8 cellular contexts compared by ENCODE assay signal in the genomic region with DNA sequence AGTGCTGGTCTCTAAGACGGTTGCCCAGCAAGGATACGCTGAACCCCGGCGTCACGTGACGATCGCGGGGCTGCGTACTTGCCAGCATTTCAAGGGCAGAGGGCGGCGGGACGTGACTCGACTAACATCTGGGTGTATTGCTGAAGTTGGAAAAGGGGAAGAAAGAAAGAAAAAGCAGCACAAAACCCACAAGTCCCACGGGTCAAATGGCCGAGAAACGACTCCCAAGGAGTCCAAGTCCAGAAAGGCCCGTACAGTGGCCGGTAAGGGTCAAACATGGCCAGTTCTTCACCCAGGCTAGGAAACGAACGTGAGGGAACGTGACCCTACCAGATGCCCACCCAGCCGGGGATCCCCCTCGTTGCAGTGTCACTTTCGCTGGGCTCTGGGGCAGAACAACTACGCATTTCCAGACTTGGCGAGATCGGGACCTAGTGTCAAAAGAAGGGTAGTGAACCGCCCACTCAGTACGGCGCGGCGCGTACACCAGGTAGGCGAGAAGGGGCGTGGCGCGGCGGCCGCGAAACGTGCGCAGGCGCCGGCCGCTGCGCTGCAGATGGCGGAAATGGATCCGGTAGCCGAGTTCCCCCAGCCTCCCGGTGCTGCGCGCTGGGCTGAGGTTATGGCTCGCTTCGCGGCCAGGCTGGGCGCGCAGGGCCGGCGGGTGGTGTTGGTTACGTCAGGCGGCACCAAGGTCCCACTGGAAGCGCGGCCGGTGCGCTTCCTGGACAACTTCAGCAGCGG. TPM values are rescaled to one million over a fixed set of nuclear protein-coding genes. Genes with fewer than 3 reads are reported as not detected.
A peak's percentile ranks its signal among the peaks of the same experiment; 100 is the strongest.
DNase-seq lines count a peak whose midpoint lies in the region; TF ChIP-seq lines count a peak whose summit lies in the region.

A gene (plus strand): TSS at position 534 of the 744 bp plus-strand sequence. CDS start 23 bp downstream, at position 557.
A gene with protein sequence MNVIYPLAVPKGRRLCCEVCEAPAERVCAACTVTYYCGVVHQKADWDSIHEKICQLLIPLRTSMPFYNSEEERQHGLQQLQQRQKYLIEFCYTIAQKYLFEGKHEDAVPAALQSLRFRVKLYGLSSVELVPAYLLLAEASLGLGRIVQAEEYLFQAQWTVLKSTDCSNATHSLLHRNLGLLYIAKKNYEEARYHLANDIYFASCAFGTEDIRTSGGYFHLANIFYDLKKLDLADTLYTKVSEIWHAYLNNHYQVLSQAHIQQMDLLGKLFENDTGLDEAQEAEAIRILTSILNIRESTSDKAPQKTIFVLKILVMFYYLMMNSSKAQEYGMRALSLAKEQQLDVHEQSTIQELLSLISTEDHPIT (minus strand): TSS at position 13 of the 744 bp plus-strand sequence. CDS start 25 bp downstream, outside the sequence.

- TF ChIP-seq POLR2A in GM10847 (IDR thresholded peaks at IDR 0.05; ENCODE audit: extremely low read depth, insufficient read length) (peak; percentile 87), NB4 (IDR thresholded peaks at IDR 0.05; ENCODE audit: extremely low read depth, insufficient read length) (peak; percentile 84)

- no peaks in the 10 kb centered on the region for H3K9me3 Mint-ChIP-seq in HFFc6
- H3K9me3 Mint-ChIP-seq in type B pancreatic cell: no peaks in the 10 kb centered on the region

- H3K36me3 Mint-ChIP-seq in HFFc6 (ENCODE audit: low read depth) (peaks cover 11% of the 10 kb centered on the region), type B pancreatic cell (peaks cover 17% of the 10 kb centered on the region)

- peak within 1 kb of the TSS; percentile 91 for H3K27ac Mint-ChIP-seq in HFFc6
- H3K27ac Mint-ChIP-seq in type B pancreatic cell: peak within 1 kb of the TSS; percentile 94

- peak within 1 kb of the TSS; percentile 90 for H3K4me3 ChIP-seq in NB4 (ENCODE audit: low read depth, low read length)

- peaks cover 3% of the 10 kb centered on the region; the same call in 1 of the 2 replicates for H3K27me3 Mint-ChIP-seq in HFFc6 (ENCODE audit: insufficient read depth)
- H3K27me3 Mint-ChIP-seq in type B pancreatic cell: peaks cover 3% of the 10 kb centered on the region

- H3K4me3 Mint-ChIP-seq in HFFc6: peak within 1 kb of the TSS; percentile 94
- peak within 1 kb of the TSS; percentile 91 for H3K4me3 Mint-ChIP-seq in type B pancreatic cell

- H3K4me1 Mint-ChIP-seq in HFFc6 (ENCODE audit: low read depth): peaks cover 18% of the 10 kb centered on the region
- H3K4me1 Mint-ChIP-seq in type B pancreatic cell (ENCODE audit: unreplicated experiment): peaks cover 15% of the 10 kb centered on the region

- intact Hi-C loops in cardiac septum (cut with DNase I): loop anchor here (1.0 to 5.0 kb wide), 3 partner anchors 74 to 226 kb away; a partner anchor contains a TSS

- peak; percentile 66 for DNase-seq in HFFc6
- peak; percentile 95 for DNase-seq in NB4 (ENCODE audit: low read depth)
- peak; percentile 76 for DNase-seq in SKM-1 treated with dmso at 0.1 percent for 144 hours (lab: John Stamatoyannopoulos, UW; ENCODE audit: unreplicated experiment)
- DNase-seq in activated naive CD8-positive, alpha-beta T cell treated with anti-CD3 and anti-CD28 coated beads, Interleukin-2, amount 50 U/mL, for 16 hours (ENCODE audit: low read depth, low spot score): peak; percentile 86
- DNase-seq in cardiac septum (ENCODE audit: low spot score): peak; percentile 91
- DNase-seq in pons (ENCODE audit: low spot score): peak; percentile 88
- DNase-seq in type B pancreatic cell (ENCODE audit: extremely low spot score, unreplicated experiment): peak; percentile 85

- TF ChIP-seq CTCF in HFFc6 (IDR thresholded peaks at IDR 0.05) (no peak), NB4 (IDR thresholded peaks at IDR 0.05; ENCODE audit: low read depth, low read length) (no peak), type B pancreatic cell (conservative IDR thresholded peaks at IDR 0.05) (peak; percentile 48)

RNA-seq across cellular contexts. Expression of the first gene that starts in this region (rescaled TPM):
- 10 to 100 TPM; 27.6 to 34.8 (median 29.2) TPM for total RNA-seq in HFFc6 (2021; fragmentation: NEBNext Ultra II Directional; extraction: Animal tissue kit (Norgen Biotek cat#: 25700))
- total RNA-seq in cardiac septum (44.3 TPM), type B pancreatic cell (ENCODE audit: low replicate concordance) (45.5 and 64.7 TPM in 2 replicates)

RNA-seq across cellular contexts. Expression of the second gene that starts in this region (rescaled TPM):
- under 1 TPM in 1 of 6 experiments, not detected in 5; 0.20 TPM for total RNA-seq in HFFc6 (2021; fragmentation: NEBNext Ultra II Directional; extraction: Animal tissue kit (Norgen Biotek cat#: 25700))
- total RNA-seq in cardiac septum: 1.6 TPM
- total RNA-seq in type B pancreatic cell (ENCODE audit: low replicate concordance): 1.5 and 1.8 TPM in 2 replicates

Comparison
In these comparisons a context has a peak if more than half of its experiments do, and no peak if none do; other contexts are left out.
1. Peak in every context shown above with its lines: DNase-seq and H3K4me3 ChIP-seq.